Comparison of ENCODE assay signal across 1 cellular context in genomic region chr21:34642211-34643075, GRCh38.
TF ChIP-seq lines count a peak whose summit lies in the region.

No MANE protein-coding gene starts in this region.

TF ChIP-seq in GM12878, 131 proteins besides CTCF, POLR2A, EP300 and RAD21 (continued from another document and continues in another):
- TF ChIP-seq SKIL (IDR thresholded peaks at IDR 0.05; ENCODE audit: low read depth, poor library complexity, severe bottlenecking) (peak; percentile 69), CBX5 (IDR thresholded peaks at IDR 0.05; ENCODE audit: low read depth) (no peak), HCFC1 (IDR thresholded peaks at IDR 0.05; ENCODE audit: low read length) (no peak), LARP7 (IDR thresholded peaks at IDR 0.05) (no peak), BACH1 (IDR thresholded peaks at IDR 0.05; ENCODE audit: borderline replicate concordance) (peak; percentile 33; the same call in 1 of the 2 replicates), TBL1XR1 (IDR thresholded peaks at IDR 0.05; ENCODE audit: low read depth, low read length) (0 out of 2 replicates have a peak, but pooled peaks have one; percentile 64), REST (IDR thresholded peaks at IDR 0.05; ENCODE audit: low read depth, low read length) (no peak), BCL11A (IDR thresholded peaks at IDR 0.05; ENCODE audit: low read depth, low read length) (peak; percentile 36; the same call in 1 of the 2 replicates), GATAD2B (conservative IDR thresholded peaks at IDR 0.05; ENCODE audit: low read depth) (peak; percentile 81; the same call in 1 of the 2 replicates), IRF5 (IDR thresholded peaks at IDR 0.05; ENCODE audit: borderline replicate concordance) (no peak), PAX8 (IDR thresholded peaks at IDR 0.05) (no peak), SUZ12 (IDR thresholded peaks at IDR 0.05; ENCODE audit: unreplicated experiment) (no peak), ZNF274 (IDR thresholded peaks at IDR 0.05; ENCODE audit: insufficient read depth, insufficient read length) (no peak), RELA (IDR thresholded peaks at IDR 0.05; ENCODE audit: borderline replicate concordance, partially characterized antibody) (no peak), SUPT20H (IDR thresholded peaks at IDR 0.05; ENCODE audit: borderline replicate concordance, control insufficient read depth, low read depth, low read length) (no peak), POLR2AphosphoS5 (IDR thresholded peaks at IDR 0.05; ENCODE audit: low read length) (no peak), CBX3 (IDR thresholded peaks at IDR 0.05; ENCODE audit: borderline replicate concordance, low read depth) (no peak), EZH2 (IDR thresholded peaks at IDR 0.05; ENCODE audit: borderline replicate concordance, control insufficient read depth, low read depth, low read length) (no peak), FOXM1 (IDR thresholded peaks at IDR 0.05; ENCODE audit: low read depth, low read length) (peak; percentile 75; the same call in 1 of the 2 replicates), RBBP5 (conservative IDR thresholded peaks at IDR 0.05) (no peak), NFIC (IDR thresholded peaks at IDR 0.05; ENCODE audit: low read depth, low read length) (peak; percentile 85), CEBPB (IDR thresholded peaks at IDR 0.05; ENCODE audit: borderline replicate concordance in 1 of 2, low read depth in 2 of 2, low read length in 2 of 2) (no peak), RUNX3 (IDR thresholded peaks at IDR 0.05; ENCODE audit: low read length) (peak; percentile 76), SREBF1 (IDR thresholded peaks at IDR 0.05; ENCODE audit: low read length) (no peak), STAT1 (conservative IDR thresholded peaks at IDR 0.05) (no peak), FOXK2 (IDR thresholded peaks at IDR 0.05) (no peak), ATF7 (IDR thresholded peaks at IDR 0.05; ENCODE audit: low read depth) (no peak; the same call in 1 of the 2 replicates), USF1 (IDR thresholded peaks at IDR 0.05; ENCODE audit: borderline replicate concordance, extremely low read length, insufficient read depth, low read depth, low read length) (no peak), RCOR1 (conservative IDR thresholded peaks at IDR 0.05; ENCODE audit: low read depth, low read length) (no peak), SIN3A (IDR thresholded peaks at IDR 0.05; ENCODE audit: low read depth, low read length) (no peak), NFYA (IDR thresholded peaks at IDR 0.05; ENCODE audit: borderline replicate concordance, low read depth, low read length) (no peak), PKNOX1 (IDR thresholded peaks at IDR 0.05) (no peak), TAF1 (IDR thresholded peaks at IDR 0.05; ENCODE audit: borderline replicate concordance, low read depth, low read length) (no peak), ZBTB40 (IDR thresholded peaks at IDR 0.05; ENCODE audit: borderline replicate concordance) (no peak), ATF2 (IDR thresholded peaks at IDR 0.05; ENCODE audit: low read length) (peak; percentile 85; the same call in 1 of the 2 replicates), TARDBP (IDR thresholded peaks at IDR 0.05; ENCODE audit: borderline replicate concordance) (no peak), IKZF1 (conservative IDR thresholded peaks at IDR 0.05) (peak; percentile 85), ZNF622 (IDR thresholded peaks at IDR 0.05) (no peak), YBX1 (IDR thresholded peaks at IDR 0.05) (0 out of 2 replicates have a peak, but pooled peaks have one; percentile 34), JUNB (IDR thresholded peaks at IDR 0.05) (no peak), RB1 (IDR thresholded peaks at IDR 0.05; ENCODE audit: borderline replicate concordance) (peak; percentile 63; the same call in 1 of the 2 replicates), KAT2A (conservative IDR thresholded peaks at IDR 0.05; ENCODE audit: control insufficient read depth, low read depth, low read length) (no peak), NKRF (conservative IDR thresholded peaks at IDR 0.05) (no peak), TCF3 (IDR thresholded peaks at IDR 0.05; ENCODE audit: borderline replicate concordance, insufficient read depth, low read depth, low read length) (no peak; the same call in 1 of the 2 replicates)
